In genomic region chr13:37475151-37475550, GRCh38 we compare ENCODE assay signal across 22 cellular contexts.
DNase-seq lines count a peak whose midpoint lies in the region; ATAC-seq and TF ChIP-seq lines count a peak whose summit lies in the region.
"Had no signal": no experiment of that assay in that cellular context is flagged by ENCODE, and none has a peak within 500 bp of the region (broad histone marks: within the 10 kb centered on the region; RNA-seq: fewer than 3 reads in every experiment).

No MANE protein-coding gene starts in this region.

- H3K27ac ChIP-seq in brain microvascular endothelial cell: peak overlapping the region; percentile 40
- peak overlapping the region; percentile 71 for H3K27ac ChIP-seq in smooth muscle cell (ENCODE audit: low read depth)
- H3K27ac ChIP-seq: A549, KMS-11, SJSA1 had no signal

- H4K20me1 ChIP-seq in smooth muscle cell (ENCODE audit: low read depth): no peaks in the 10 kb centered on the region

- DNase-seq in ELF-1 (ENCODE audit: low read depth, low spot score): peak; percentile 12
- DNase-seq in brain microvascular endothelial cell: no peak
- peak; percentile 39 for DNase-seq in iris pigment epithelial cell (ENCODE audit: low read depth)
- no peak for DNase-seq in smooth muscle cell (lab: John Stamatoyannopoulos, UW; ENCODE audit: unreplicated experiment)
- no peak for DNase-seq in NK-92 (lab: John Stamatoyannopoulos, UW; ENCODE audit: unreplicated experiment)
- DNase-seq: C1 segment of cervical spinal cord; CD4-positive, alpha-beta memory T cell; COR-L47; GOT3; NCI-H1048; NCI-H1417; NCI-H1694; NCI-H2029 treated with DMSO at 0.1 percent for 48 hours; NCI-H526 treated with DMSO at 0.1 percent for 48 hours; Right ventricle myocardium superior; RPMI8226 had no signal

- H3K27me3 ChIP-seq in brain microvascular endothelial cell (replicated peaks) (no peaks in the 10 kb centered on the region), smooth muscle cell (ENCODE audit: low read depth) (no peaks in the 10 kb centered on the region)
- H3K27me3 ChIP-seq: SJSA1 had no signal

- TF ChIP-seq CTCF in brain microvascular endothelial cell (IDR thresholded peaks at IDR 0.05; ENCODE audit: low read depth, low read length, missing control alignments) (no peak), smooth muscle cell (IDR thresholded peaks at IDR 0.05; ENCODE audit: borderline replicate concordance, insufficient read depth, poor library complexity, severe bottlenecking) (no peak)

- H3K9me3 ChIP-seq in smooth muscle cell (replicated peaks; ENCODE audit: low read depth): no peaks in the 10 kb centered on the region
- H3K9me3 ChIP-seq: A549, HAP-1, SJSA1 had no signal

- peak overlapping the region; percentile 67 for H3K4me2 ChIP-seq in smooth muscle cell
- H3K4me2 ChIP-seq: A549, KMS-11 had no signal

- 16% methylated on average over 2 of the region's 2 CpGs for WGBS in smooth muscle cell (ENCODE audit: low lambda C conversion rate)

- no peaks in the 10 kb centered on the region for H3K79me2 ChIP-seq in smooth muscle cell (ENCODE audit: low read depth)

- in situ Hi-C loops in brain microvascular endothelial cell (cut with HindIII; ENCODE audit: low pct_ligation_motif_present, low sequenced_read_pairs): no loop called here

- ATAC-seq in GM21423 (IDR thresholded peaks at IDR 0.05; ENCODE audit: unreplicated experiment) (no peak), HG02588 (IDR thresholded peaks at IDR 0.05; ENCODE audit: unreplicated experiment) (no peak)
- ATAC-seq: A549 had no signal

- no peaks in the 10 kb centered on the region for H3K36me3 ChIP-seq in brain microvascular endothelial cell (replicated peaks)
- H3K36me3 ChIP-seq in smooth muscle cell (ENCODE audit: low read depth): no peaks in the 10 kb centered on the region
- H3K36me3 ChIP-seq: HAP-1, SJSA1 had no signal

- H3K9ac ChIP-seq in smooth muscle cell (ENCODE audit: low read depth): no peak overlapping the region
- H3K9ac ChIP-seq: KMS-11 had no signal

- H3K4me3 ChIP-seq in brain microvascular endothelial cell (ENCODE audit: low read depth, low read length) (no peak overlapping the region), smooth muscle cell (no peak overlapping the region)
- H3K4me3 ChIP-seq: A549, HAP-1, SJSA1 had no signal

- no peaks in the 10 kb centered on the region for H3F3A ChIP-seq in smooth muscle cell (ENCODE audit: low read depth)

- H2AFZ ChIP-seq in smooth muscle cell (ENCODE audit: low read depth): no peak overlapping the region

- peaks cover 17% of the 10 kb centered on the region for H3K4me1 ChIP-seq in smooth muscle cell (ENCODE audit: low read depth)
- H3K4me1 ChIP-seq: A549 had no signal

Comparison
In these comparisons a context has a peak if more than half of its experiments do, and no peak if none do; other contexts are left out.
1. DNase-seq: peak in ELF-1 (single experiment) and iris pigment epithelial cell (single experiment); none in brain microvascular endothelial cell (single experiment), smooth muscle cell (single experiment) and NK-92 (single experiment).